1 cellular context compared by ENCODE assay signal in genomic region chr9:120877276-120878034, GRCh38.
TF ChIP-seq lines count a peak whose summit lies in the region.

No MANE protein-coding gene starts in this region.

TF ChIP-seq in GM23338, 12 proteins besides CTCF, POLR2A, EP300 and RAD21 (continued from another document):
- TF ChIP-seq, protein P1, sequence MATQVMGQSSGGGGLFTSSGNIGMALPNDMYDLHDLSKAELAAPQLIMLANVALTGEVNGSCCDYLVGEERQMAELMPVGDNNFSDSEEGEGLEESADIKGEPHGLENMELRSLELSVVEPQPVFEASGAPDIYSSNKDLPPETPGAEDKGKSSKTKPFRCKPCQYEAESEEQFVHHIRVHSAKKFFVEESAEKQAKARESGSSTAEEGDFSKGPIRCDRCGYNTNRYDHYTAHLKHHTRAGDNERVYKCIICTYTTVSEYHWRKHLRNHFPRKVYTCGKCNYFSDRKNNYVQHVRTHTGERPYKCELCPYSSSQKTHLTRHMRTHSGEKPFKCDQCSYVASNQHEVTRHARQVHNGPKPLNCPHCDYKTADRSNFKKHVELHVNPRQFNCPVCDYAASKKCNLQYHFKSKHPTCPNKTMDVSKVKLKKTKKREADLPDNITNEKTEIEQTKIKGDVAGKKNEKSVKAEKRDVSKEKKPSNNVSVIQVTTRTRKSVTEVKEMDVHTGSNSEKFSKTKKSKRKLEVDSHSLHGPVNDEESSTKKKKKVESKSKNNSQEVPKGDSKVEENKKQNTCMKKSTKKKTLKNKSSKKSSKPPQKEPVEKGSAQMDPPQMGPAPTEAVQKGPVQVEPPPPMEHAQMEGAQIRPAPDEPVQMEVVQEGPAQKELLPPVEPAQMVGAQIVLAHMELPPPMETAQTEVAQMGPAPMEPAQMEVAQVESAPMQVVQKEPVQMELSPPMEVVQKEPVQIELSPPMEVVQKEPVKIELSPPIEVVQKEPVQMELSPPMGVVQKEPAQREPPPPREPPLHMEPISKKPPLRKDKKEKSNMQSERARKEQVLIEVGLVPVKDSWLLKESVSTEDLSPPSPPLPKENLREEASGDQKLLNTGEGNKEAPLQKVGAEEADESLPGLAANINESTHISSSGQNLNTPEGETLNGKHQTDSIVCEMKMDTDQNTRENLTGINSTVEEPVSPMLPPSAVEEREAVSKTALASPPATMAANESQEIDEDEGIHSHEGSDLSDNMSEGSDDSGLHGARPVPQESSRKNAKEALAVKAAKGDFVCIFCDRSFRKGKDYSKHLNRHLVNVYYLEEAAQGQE (IDR thresholded peaks at IDR 0.05; ENCODE audit: unreplicated experiment) = no peak
